Comparison of ENCODE assay signal across 9 cellular contexts in genomic region chr17:19162375-19163216, GRCh38. TPM values are rescaled to one million over a fixed set of nuclear protein-coding genes. Genes with fewer than 3 reads are reported as not detected.
DNase-seq lines count a peak whose midpoint lies in the region; ATAC-seq and TF ChIP-seq lines count a peak whose summit lies in the region.
"Not testable (repeated sequence)": the region's sequence is repeated elsewhere in the genome, so short reads cannot be mapped to it uniquely, and the experiment has no call there.
"Had no signal": no experiment of that assay in that cellular context is flagged by ENCODE, and none has a peak within 500 bp of the region (broad histone marks: within the 10 kb centered on the region; RNA-seq: fewer than 3 reads in every experiment).

No MANE protein-coding gene starts in this region.

- not testable (repeated sequence) for H3K4me1 Mint-ChIP-seq in Caco-2 (ENCODE audit: low read depth, unreplicated experiment); activated CD8-positive, alpha-beta memory T cell treated with anti-CD3 and anti-CD28 coated beads, Interleukin-2, amount 10 ng/mL, durations not matched to agents 7 days and 5 days; MCF 10A (ENCODE audit: insufficient read depth, unreplicated experiment); stimulated activated naive CD8-positive, alpha-beta T cell treated with anti-CD3 and anti-CD28 coated beads, Interleukin-15, amount 100 ng/mL, for 72 hours

- TF ChIP-seq CTCF in Caco-2 (IDR thresholded peaks at IDR 0.05; ENCODE audit: insufficient read depth in 1 of 2, low read depth in 1 of 2, low read length in 1 of 2, severe bottlenecking in 1 of 2, unreplicated experiment in 1 of 2); MCF 10A (IDR thresholded peaks at IDR 0.05; ENCODE audit: unreplicated experiment); heart right ventricle (IDR thresholded peaks at IDR 0.05); lower lobe of right lung (IDR thresholded peaks at IDR 0.05); omental fat pad (IDR thresholded peaks at IDR 0.05): not testable (repeated sequence)

- not testable (repeated sequence) for H3K4me3 ChIP-seq in Caco-2 (ENCODE audit: low read depth, low read length); heart right ventricle; lower lobe of right lung

- intact Hi-C loops in Caco-2 (cut with micrococcal nuclease; ENCODE audit: unreplicated experiment); MCF 10A (cut with micrococcal nuclease); heart right ventricle (cut with DNase I); lower lobe of right lung (cut with DNase I): not testable (repeated sequence)

- not testable (repeated sequence) for H3K36me3 Mint-ChIP-seq in Caco-2 (ENCODE audit: insufficient read depth, unreplicated experiment); activated CD8-positive, alpha-beta memory T cell treated with anti-CD3 and anti-CD28 coated beads, Interleukin-2, amount 10 ng/mL, durations not matched to agents 7 days and 5 days; MCF 10A (ENCODE audit: insufficient read depth, unreplicated experiment)

- ATAC-seq in SK-N-SH treated with all-trans-retinoic acid at 6 μM for 48 hours (peak; percentile 49), heart right ventricle (peak; percentile 84 to 94 (median 92)), lower lobe of right lung (peak; percentile 94 to 95), omental fat pad (ENCODE audit: low FRiP score) (peak; percentile 87)
- ATAC-seq in activated CD8-positive, alpha-beta memory T cell treated with anti-CD3 and anti-CD28 coated beads, Interleukin-2, amount 10 ng/mL, durations not matched to agents 7 days and 5 days = peak; percentile 30
- peak; percentile 47 for ATAC-seq in stimulated activated naive CD8-positive, alpha-beta T cell treated with anti-CD3 and anti-CD28 coated beads, Interleukin-15, amount 100 ng/mL, for 72 hours

- not testable (repeated sequence) for H3K9me3 Mint-ChIP-seq in Caco-2 (ENCODE audit: unreplicated experiment); activated CD8-positive, alpha-beta memory T cell treated with anti-CD3 and anti-CD28 coated beads, Interleukin-2, amount 10 ng/mL, durations not matched to agents 7 days and 5 days (ENCODE audit: low read depth); MCF 10A (ENCODE audit: unreplicated experiment); stimulated activated naive CD8-positive, alpha-beta T cell treated with anti-CD3 and anti-CD28 coated beads, Interleukin-15, amount 100 ng/mL, for 72 hours

- WGBS in heart right ventricle, 2 donors = no CpG with 5 or more reads among the region's 71 CpGs

- CTCF ChIA-PET in Caco-2 (lab: Charles Lee); activated CD8-positive, alpha-beta memory T cell treated with anti-CD3 and anti-CD28 coated beads, Interleukin-2, amount 10 ng/mL, durations not matched to agents 7 days and 5 days (lab: Charles Lee); MCF 10A (lab: Yijun Ruan, JAX): not testable (repeated sequence)

- BruUV-seq in Caco-2 (replicated peaks; lab: Mats Ljungman, UMichigan) (TSS peak; percentile 89), MCF 10A (replicated peaks; lab: Mats Ljungman, UMichigan) (TSS peak; percentile 47)

- H3K27me3 Mint-ChIP-seq in Caco-2 (ENCODE audit: insufficient read depth, unreplicated experiment); activated CD8-positive, alpha-beta memory T cell treated with anti-CD3 and anti-CD28 coated beads, Interleukin-2, amount 10 ng/mL, durations not matched to agents 7 days and 5 days; MCF 10A (ENCODE audit: insufficient read depth, unreplicated experiment); stimulated activated naive CD8-positive, alpha-beta T cell treated with anti-CD3 and anti-CD28 coated beads, Interleukin-15, amount 100 ng/mL, for 72 hours: not testable (repeated sequence)

- H3K9me3 ChIP-seq in Caco-2, heart right ventricle, lower lobe of right lung: not testable (repeated sequence)

- POLR2A ChIA-PET in Caco-2 (lab: Charles Lee); MCF 10A (lab: Yijun Ruan, JAX): not testable (repeated sequence)

- H3K36me3 ChIP-seq in Caco-2 (ENCODE audit: control insufficient read depth, insufficient read depth, low read length); heart right ventricle; lower lobe of right lung: not testable (repeated sequence)

- H3K27ac ChIP-seq in heart right ventricle, lower lobe of right lung: not testable (repeated sequence)

- H3K27ac Mint-ChIP-seq in Caco-2 (ENCODE audit: unreplicated experiment); activated CD8-positive, alpha-beta memory T cell treated with anti-CD3 and anti-CD28 coated beads, Interleukin-2, amount 10 ng/mL, durations not matched to agents 7 days and 5 days; MCF 10A (ENCODE audit: low read depth, unreplicated experiment); stimulated activated naive CD8-positive, alpha-beta T cell treated with anti-CD3 and anti-CD28 coated beads, Interleukin-15, amount 100 ng/mL, for 72 hours: not testable (repeated sequence)

- H3K4me3 Mint-ChIP-seq in Caco-2 (ENCODE audit: unreplicated experiment); activated CD8-positive, alpha-beta memory T cell treated with anti-CD3 and anti-CD28 coated beads, Interleukin-2, amount 10 ng/mL, durations not matched to agents 7 days and 5 days; MCF 10A (ENCODE audit: unreplicated experiment); stimulated activated naive CD8-positive, alpha-beta T cell treated with anti-CD3 and anti-CD28 coated beads, Interleukin-15, amount 100 ng/mL, for 72 hours: not testable (repeated sequence)

- H3K27me3 ChIP-seq in Caco-2 (replicated peaks; ENCODE audit: control insufficient read depth, insufficient read depth, low read length); heart right ventricle; lower lobe of right lung (ENCODE audit: low read depth): not testable (repeated sequence)

- not testable (repeated sequence) for H3K4me1 ChIP-seq in Caco-2, heart right ventricle, lower lobe of right lung

- DNase-seq in Caco-2; activated CD8-positive, alpha-beta memory T cell treated with anti-CD3 and anti-CD28 coated beads, Interleukin-2, amount 10 ng/mL, durations not matched to agents 7 days and 5 days; MCF 10A (ENCODE audit: unreplicated experiment); heart right ventricle; lower lobe of right lung; omental fat pad (ENCODE audit: low spot score); stimulated activated naive CD8-positive, alpha-beta T cell treated with anti-CD3 and anti-CD28 coated beads, Interleukin-15, amount 100 ng/mL, for 72 hours: not testable (repeated sequence)

RNA-seq across cellular contexts. Expression of gene GRAPL, which starts 35.2 kb away (rescaled TPM):
- not detected in 2 replicates for total RNA-seq in Caco-2 (2022)
- 1 to 10 TPM; 7.5 to 8.1 TPM for total RNA-seq in activated CD8-positive, alpha-beta memory T cell treated with anti-CD3 and anti-CD28 coated beads, Interleukin-2, amount 10 ng/mL, durations not matched to agents 7 days and 5 days
- total RNA-seq in MCF 10A (2022) = not detected in 2 replicates
- 1 to 10 TPM in 7 of 10 donors, under 1 TPM in 3; 0.53 to 2.9 (median 1.6) TPM for total RNA-seq in heart right ventricle
- polyA plus RNA-seq in heart right ventricle = 1 to 10 TPM in 1 of 2 donors, under 1 TPM in 1; 0.94 to 3.1 TPM
- 10.8 TPM for total RNA-seq in lower lobe of right lung
- 1 to 10 TPM; 1.1 to 4.1 (median 2.8) TPM for total RNA-seq in omental fat pad
- total RNA-seq: A673 had no signal

Comparison
In these comparisons a context has a peak if more than half of its experiments do, and no peak if none do; other contexts are left out.
1. ATAC-seq: peak in every context shown above with its lines; median percentile 94 in lower lobe of right lung; 92 in heart right ventricle; 87 in omental fat pad; 49 in SK-N-SH treated with all-trans-retinoic acid at 6 μM for 48 hours; 47 in stimulated activated naive CD8-positive, alpha-beta T cell treated with anti-CD3 and anti-CD28 coated beads, Interleukin-15, amount 100 ng/mL, for 72 hours; 30 in activated CD8-positive, alpha-beta memory T cell treated with anti-CD3 and anti-CD28 coated beads, Interleukin-2, amount 10 ng/mL, durations not matched to agents 7 days and 5 days.